Comparison of ENCODE assay signal across 1 cellular context in the genomic region with DNA sequence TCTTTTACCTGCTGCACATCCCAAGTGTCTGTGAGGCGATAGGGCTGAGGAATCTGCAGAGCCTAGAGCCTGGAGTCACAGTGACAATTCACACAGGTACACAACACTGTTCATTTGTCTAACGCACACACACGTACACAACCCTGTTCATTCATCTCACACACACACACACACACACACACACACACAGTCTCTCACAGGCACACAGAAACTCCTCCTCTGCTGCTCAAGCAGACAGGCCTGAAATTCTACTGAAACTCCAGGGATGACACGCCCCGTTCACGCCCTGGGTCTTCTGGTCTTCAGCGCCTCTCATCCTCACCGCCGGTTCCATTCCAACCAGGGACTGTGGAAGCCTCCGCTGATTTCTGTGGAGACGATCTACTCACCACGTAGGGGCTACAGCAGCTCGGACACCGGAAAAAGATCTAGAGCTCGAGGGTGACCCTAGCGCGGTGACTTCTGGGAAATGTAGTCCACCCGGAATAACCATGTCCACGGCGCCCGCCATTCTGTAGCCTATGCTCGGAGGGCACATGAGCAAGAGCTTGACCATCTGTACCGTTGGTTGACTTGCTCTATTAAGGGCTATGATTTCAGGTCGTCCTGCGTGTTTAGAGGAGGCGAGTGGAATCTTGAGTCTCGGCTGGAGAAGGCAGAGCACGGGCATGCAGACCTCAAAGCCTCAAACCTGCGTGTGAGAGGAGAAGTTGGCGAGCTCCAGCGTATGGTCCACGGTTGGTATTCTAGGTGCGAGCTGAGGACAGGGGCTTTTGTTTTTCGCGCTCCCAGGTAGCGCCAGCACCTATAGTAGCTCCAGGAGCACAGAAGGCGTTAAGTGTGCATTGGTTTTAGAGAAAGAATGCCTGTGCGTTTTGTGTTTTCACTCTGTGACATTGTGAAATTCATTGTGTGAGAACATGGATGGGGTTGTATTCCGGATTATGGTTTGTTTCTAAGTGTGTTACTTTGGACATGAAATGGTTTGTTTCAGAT.
TF ChIP-seq lines count a peak whose summit lies in the region.

No MANE protein-coding gene starts in this region.

TF ChIP-seq in IMR-90, 13 proteins besides CTCF, POLR2A, EP300 and RAD21:
- TF ChIP-seq, protein P1, sequence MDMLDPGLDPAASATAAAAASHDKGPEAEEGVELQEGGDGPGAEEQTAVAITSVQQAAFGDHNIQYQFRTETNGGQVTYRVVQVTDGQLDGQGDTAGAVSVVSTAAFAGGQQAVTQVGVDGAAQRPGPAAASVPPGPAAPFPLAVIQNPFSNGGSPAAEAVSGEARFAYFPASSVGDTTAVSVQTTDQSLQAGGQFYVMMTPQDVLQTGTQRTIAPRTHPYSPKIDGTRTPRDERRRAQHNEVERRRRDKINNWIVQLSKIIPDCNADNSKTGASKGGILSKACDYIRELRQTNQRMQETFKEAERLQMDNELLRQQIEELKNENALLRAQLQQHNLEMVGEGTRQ (IDR thresholded peaks at IDR 0.05; ENCODE audit: low read depth, low read length): no peak
- peak; percentile 40; the same call in 1 of the 2 replicates for TF ChIP-seq MAZ (IDR thresholded peaks at IDR 0.05; ENCODE audit: borderline replicate concordance, low read depth, low read length)
- no peak for TF ChIP-seq NFE2L2 (IDR thresholded peaks at IDR 0.05; ENCODE audit: low read depth, low read length)
- TF ChIP-seq MAFK (IDR thresholded peaks at IDR 0.05; ENCODE audit: low read depth, low read length): no peak
